Comparison of ENCODE assay signal across 14 cellular contexts in genomic region chr12:25322351-25322750, GRCh38.
DNase-seq lines count a peak whose midpoint lies in the region; ATAC-seq, FAIRE-seq and TF ChIP-seq lines count a peak whose summit lies in the region.
"Had no signal": no experiment of that assay in that cellular context is flagged by ENCODE, and none has a peak within 500 bp of the region (broad histone marks: within the 10 kb centered on the region; RNA-seq: fewer than 3 reads in every experiment).

No MANE protein-coding gene starts in this region.

- peak overlapping the region; percentile 24 for H3K4me3 ChIP-seq in naive thymus-derived CD4-positive, alpha-beta T cell (ENCODE audit: low read length)
- H3K4me3 ChIP-seq: ascending aorta, SJSA1 had no signal

- CTCF ChIA-PET in CD4-positive, alpha-beta T cell (lab: Charles Lee) = interaction anchor here (0.9 to 1.2 kb wide), 2 partner anchors 66 to 71 kb away, joined by 3 read pairs; partner anchors contain the start of gene KRAS
- CTCF ChIA-PET in naive thymus-derived CD4-positive, alpha-beta T cell (lab: Charles Lee) = no interaction called here

- H3K9me3 ChIP-seq in CD4-positive, alpha-beta T cell (ENCODE audit: control insufficient read depth, low read length) = no peaks in the 10 kb centered on the region
- no peaks in the 10 kb centered on the region for H3K9me3 ChIP-seq in naive thymus-derived CD4-positive, alpha-beta T cell (ENCODE audit: control insufficient read depth in 2 of 3, low read length in 3 of 3)
- H3K9me3 ChIP-seq: ascending aorta, SJSA1 had no signal

- no peaks in the 10 kb centered on the region for H3K36me3 ChIP-seq in naive thymus-derived CD4-positive, alpha-beta T cell (ENCODE audit: control insufficient read depth in 2 of 3, insufficient read depth in 3 of 3, low read length in 3 of 3)
- H3K36me3 ChIP-seq: ascending aorta, SJSA1 had no signal

- no peak for DNase-seq in CD4-positive, alpha-beta T cell
- DNase-seq in GM12892 (ENCODE audit: insufficient read length) (no peak), NCI-H187 (lab: John Stamatoyannopoulos, UW) (no peak), DMS79 treated with DMSO at 0.1 percent for 48 hours (lab: John Stamatoyannopoulos, UW) (no peak)
- no peak for DNase-seq in activated T-helper 1 cell treated with anti-CD3 and anti-CD28 coated beads, Interleukin-12 subunit alpha, Interleukin-12 subunit beta, Interleukin-2, Interleukin-4 antibody, amounts not matched to agents 30 ng/mL and 10 ng/mL and 1 ng/mL, durations not matched to agents 14 hours and 24 hours and 36 hours (ENCODE audit: low spot score)
- DNase-seq in naive thymus-derived CD4-positive, alpha-beta T cell = peak in 6 of 9 donors; percentile 20 to 41 (median 31)
- DNase-seq: cortex of kidney, mesenchymal stem cell, NCI-H446 treated with DMSO at 0.1 percent for 48 hours had no signal

- peak; percentile 5 for FAIRE-seq in GM12892 (lab: Jason Lieb, UNC)
- FAIRE-seq: urothelium cell line had no signal

- H3K27ac ChIP-seq in CD4-positive, alpha-beta T cell (ENCODE audit: low read depth, low read length) = peak overlapping the region; percentile 29
- peak overlapping the region; percentile 58 for H3K27ac ChIP-seq in naive thymus-derived CD4-positive, alpha-beta T cell (ENCODE audit: low read depth, low read length)
- H3K27ac ChIP-seq: ascending aorta, SJSA1 had no signal

- peak overlapping the region; percentile 80 for H3K27ac Mint-ChIP-seq in CD4-positive, alpha-beta T cell
- H3K27ac Mint-ChIP-seq in activated T-helper 1 cell treated with anti-CD3 and anti-CD28 coated beads, Interleukin-12 subunit alpha, Interleukin-12 subunit beta, Interleukin-2, Interleukin-4 antibody, amounts not matched to agents 30 ng/mL and 10 ng/mL and 1 ng/mL, durations not matched to agents 14 hours and 24 hours and 36 hours = peak overlapping the region; percentile 78
- peak overlapping the region; percentile 81 to 96 (median 90) for H3K27ac Mint-ChIP-seq in naive thymus-derived CD4-positive, alpha-beta T cell

- H3K4me1 Mint-ChIP-seq in CD4-positive, alpha-beta T cell (ENCODE audit: low read depth) = peaks cover 48% of the 10 kb centered on the region
- H3K4me1 Mint-ChIP-seq in activated T-helper 1 cell treated with anti-CD3 and anti-CD28 coated beads, Interleukin-12 subunit alpha, Interleukin-12 subunit beta, Interleukin-2, Interleukin-4 antibody, amounts not matched to agents 30 ng/mL and 10 ng/mL and 1 ng/mL, durations not matched to agents 14 hours and 24 hours and 36 hours (ENCODE audit: low read depth) = peaks cover 50% of the 10 kb centered on the region
- H3K4me1 Mint-ChIP-seq in naive thymus-derived CD4-positive, alpha-beta T cell = peaks cover 33 to 50% (median 49%) of the 10 kb centered on the region in 7 donors

- no peaks in the 10 kb centered on the region for H3K27me3 ChIP-seq in CD4-positive, alpha-beta T cell (ENCODE audit: control insufficient read depth, insufficient read depth, low read length)
- H3K27me3 ChIP-seq in naive thymus-derived CD4-positive, alpha-beta T cell (ENCODE audit: control insufficient read depth in 2 of 2, insufficient read depth in 2 of 2, low read length in 2 of 2) = no peaks in the 10 kb centered on the region
- H3K27me3 ChIP-seq: ascending aorta, SJSA1 had no signal

- H3K27me3 Mint-ChIP-seq in CD4-positive, alpha-beta T cell = no peaks in the 10 kb centered on the region
- peaks cover 6% of the 10 kb centered on the region for H3K27me3 Mint-ChIP-seq in activated T-helper 1 cell treated with anti-CD3 and anti-CD28 coated beads, Interleukin-12 subunit alpha, Interleukin-12 subunit beta, Interleukin-2, Interleukin-4 antibody, amounts not matched to agents 30 ng/mL and 10 ng/mL and 1 ng/mL, durations not matched to agents 14 hours and 24 hours and 36 hours (ENCODE audit: insufficient read depth)
- peaks cover 0 to 3% (median 0%) of the 10 kb centered on the region in 5 donors for H3K27me3 Mint-ChIP-seq in naive thymus-derived CD4-positive, alpha-beta T cell

- no peaks in the 10 kb centered on the region for H3K9me3 Mint-ChIP-seq in CD4-positive, alpha-beta T cell
- no peaks in the 10 kb centered on the region for H3K9me3 Mint-ChIP-seq in activated T-helper 1 cell treated with anti-CD3 and anti-CD28 coated beads, Interleukin-12 subunit alpha, Interleukin-12 subunit beta, Interleukin-2, Interleukin-4 antibody, amounts not matched to agents 30 ng/mL and 10 ng/mL and 1 ng/mL, durations not matched to agents 14 hours and 24 hours and 36 hours
- no peaks in the 10 kb centered on the region for H3K9me3 Mint-ChIP-seq in naive thymus-derived CD4-positive, alpha-beta T cell
- H3K9me3 Mint-ChIP-seq: CD14-positive monocyte had no signal

- H3K36me3 Mint-ChIP-seq in CD4-positive, alpha-beta T cell (ENCODE audit: low read depth) = no peaks in the 10 kb centered on the region
- H3K36me3 Mint-ChIP-seq in activated T-helper 1 cell treated with anti-CD3 and anti-CD28 coated beads, Interleukin-12 subunit alpha, Interleukin-12 subunit beta, Interleukin-2, Interleukin-4 antibody, amounts not matched to agents 30 ng/mL and 10 ng/mL and 1 ng/mL, durations not matched to agents 14 hours and 24 hours and 36 hours (ENCODE audit: low read depth) = no peaks in the 10 kb centered on the region
- H3K36me3 Mint-ChIP-seq in naive thymus-derived CD4-positive, alpha-beta T cell = peaks cover 0 to 2% (median 0%) of the 10 kb centered on the region in 5 donors
- H3K36me3 Mint-ChIP-seq: CD14-positive monocyte had no signal

- POLR2A ChIA-PET in CD4-positive, alpha-beta T cell (lab: Charles Lee) = interaction anchor here (1.7 kb wide), 1 partner anchor 61 kb away, joined by 10 read pairs; no protein-coding TSS in a partner anchor
- POLR2A ChIA-PET in naive thymus-derived CD4-positive, alpha-beta T cell (lab: Charles Lee) = interaction anchor here (0.9 to 3.0 kb wide), 5 partner anchors 11 to 100 kb away, joined by 3 to 12 read pairs (median 5); no protein-coding TSS in a partner anchor

- intact Hi-C loops in CD4-positive, alpha-beta T cell (cut with DNase I, micrococcal nuclease) = loop anchor here in 1 of 2 experiments (10.0 kb wide), 1 partner anchor 78 kb away; no protein-coding TSS in a partner anchor
- intact Hi-C loops in activated T-helper 1 cell treated with anti-CD3 and anti-CD28 coated beads, Interleukin-12 subunit alpha, Interleukin-12 subunit beta, Interleukin-2, Interleukin-4 antibody, amounts not matched to agents 30 ng/mL and 10 ng/mL and 1 ng/mL, durations not matched to agents 14 hours and 24 hours and 36 hours (cut with micrococcal nuclease) = loop anchor here (2.0 to 5.0 kb wide), 2 partner anchors 45 to 128 kb away; partner anchors contain the start of genes DNAI7 and ETFRF1
- intact Hi-C loops in naive thymus-derived CD4-positive, alpha-beta T cell (cut with micrococcal nuclease) = loop anchor here (1.0 to 5.0 kb wide), 8 partner anchors 8 to 270 kb away; partner anchors contain the start of gene KRAS (in 2 of the 2)

- peak overlapping the region; percentile 50 for H3K4me3 Mint-ChIP-seq in CD4-positive, alpha-beta T cell
- peak overlapping the region; percentile 71 for H3K4me3 Mint-ChIP-seq in activated T-helper 1 cell treated with anti-CD3 and anti-CD28 coated beads, Interleukin-12 subunit alpha, Interleukin-12 subunit beta, Interleukin-2, Interleukin-4 antibody, amounts not matched to agents 30 ng/mL and 10 ng/mL and 1 ng/mL, durations not matched to agents 14 hours and 24 hours and 36 hours
- peak overlapping the region; percentile 68 to 90 (median 78) for H3K4me3 Mint-ChIP-seq in naive thymus-derived CD4-positive, alpha-beta T cell
- H3K4me3 Mint-ChIP-seq: CD14-positive monocyte had no signal

- H3K4me1 ChIP-seq in naive thymus-derived CD4-positive, alpha-beta T cell (ENCODE audit: control insufficient read depth in 2 of 2, insufficient read depth in 2 of 2, low read length in 2 of 2) = peaks cover 19 to 44% of the 10 kb centered on the region in 2 donors
- H3K4me1 ChIP-seq: ascending aorta had no signal

- peak; percentile 87 for ATAC-seq in CD4-positive, alpha-beta T cell (ENCODE audit: poor library complexity)
- peak; percentile 81 for ATAC-seq in naive thymus-derived CD4-positive, alpha-beta T cell
- ATAC-seq in HG03139 (IDR thresholded peaks at IDR 0.05; ENCODE audit: unreplicated experiment) = no peak

- no peak for TF ChIP-seq CTCF in CD4-positive, alpha-beta T cell (IDR thresholded peaks at IDR 0.05)

- no peak for TF ChIP-seq POLR2A in GM12892 (IDR thresholded peaks at IDR 0.05; ENCODE audit: low read depth, low read length)

Comparison
In these comparisons a context has a peak if more than half of its experiments do, and no peak if none do; other contexts are left out.
1. DNase-seq: peak in naive thymus-derived CD4-positive, alpha-beta T cell (6 of 9); none in CD4-positive, alpha-beta T cell (0 of 10), GM12892 (single experiment), activated T-helper 1 cell treated with anti-CD3 and anti-CD28 coated beads, Interleukin-12 subunit alpha, Interleukin-12 subunit beta, Interleukin-2, Interleukin-4 antibody, amounts not matched to agents 30 ng/mL and 10 ng/mL and 1 ng/mL, durations not matched to agents 14 hours and 24 hours and 36 hours (single experiment), NCI-H187 (0 of 2) and DMS79 treated with DMSO at 0.1 percent for 48 hours (single experiment).
2. Peak in every context shown above with its lines, with median percentiles within 50 percentile points of each other: H3K27ac Mint-ChIP-seq and H3K4me3 Mint-ChIP-seq.